Comparison of ENCODE assay signal across 16 cellular contexts in the genomic region with DNA sequence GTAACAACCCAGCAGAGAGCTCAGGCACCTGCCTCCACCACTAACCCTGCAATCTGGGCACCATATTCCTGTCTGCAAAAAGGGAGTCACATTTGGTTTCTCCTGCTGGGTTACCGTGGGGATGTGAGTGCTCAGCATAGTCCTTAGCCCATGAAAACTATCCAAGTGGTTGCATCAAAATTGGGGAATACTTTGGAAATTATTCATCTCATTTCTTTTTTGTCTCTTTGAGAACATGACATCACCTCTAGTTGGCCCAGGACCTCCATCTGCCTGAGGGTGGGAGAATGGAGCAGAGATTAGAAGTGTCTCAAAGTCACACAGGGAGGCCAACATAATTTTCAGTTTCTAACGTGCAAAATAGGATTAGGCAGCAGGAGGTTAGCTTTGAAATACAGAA. TPM values are rescaled to one million over a fixed set of nuclear protein-coding genes. Genes with fewer than 3 reads are reported as not detected.
"Had no signal": no experiment of that assay in that cellular context is flagged by ENCODE, and none has a peak within 500 bp of the region (broad histone marks: within the 10 kb centered on the region; RNA-seq: fewer than 3 reads in every experiment).

No MANE protein-coding gene starts in this region.

- H3K27me3 Mint-ChIP-seq: activated T-cell treated with anti-CD3 and anti-CD28 coated beads, Interleukin-2, amount 50 U/mL, for 24 hours had no signal

- H3K27ac Mint-ChIP-seq: activated naive CD8-positive, alpha-beta T cell treated with anti-CD3 and anti-CD28 coated beads, Interleukin-2, amount 10 ng/mL, durations not matched to agents 7 days and 5 days; activated T-cell treated with anti-CD3 and anti-CD28 coated beads, Interleukin-2, amount 50 U/mL, for 24 hours; neural progenitor cell; T-helper 1 cell treated with Interleukin-12 subunit alpha and Interleukin-12 subunit beta and Interleukin-4 antibody, amounts not matched to agents 30 μg/mL and 1 μg/mL, for 36 hours had no signal

- ATAC-seq: left lung; stimulated activated naive CD8-positive, alpha-beta T cell treated with anti-CD3 and anti-CD28 coated beads, Interleukin-15, Interleukin-2, amounts not matched to agents 100 U/mL and 50 U/mL, for 24 hours had no signal

- DNase-seq: activated CD4-positive, alpha-beta T cell treated with anti-CD3 and anti-CD28 coated beads, Interleukin-2, amount 10 ng/mL, durations not matched to agents 7 days and 5 days; activated CD4-positive, CD25-positive, alpha-beta regulatory T cell; activated gamma-delta T cell; activated naive CD8-positive, alpha-beta T cell treated with anti-CD3 and anti-CD28 coated beads, Interleukin-2, amount 10 ng/mL, durations not matched to agents 7 days and 5 days; activated T-cell treated with anti-CD3 and anti-CD28 coated beads, Interleukin-2, amount 50 U/mL, for 24 hours; aorta; left lung; mesendoderm; ovary; stimulated activated CD4-positive, alpha-beta T cell treated with anti-CD3 and anti-CD28 coated beads, Interleukin-2, amount 100 ng/mL, for 48 hours; stimulated activated naive CD8-positive, alpha-beta T cell treated with anti-CD3 and anti-CD28 coated beads, Interleukin-15, Interleukin-2, amounts not matched to agents 100 U/mL and 50 U/mL, for 24 hours; upper lobe of left lung had no signal

- H3K4me3 Mint-ChIP-seq: activated CD4-positive, alpha-beta T cell treated with anti-CD3 and anti-CD28 coated beads, Interleukin-2, amount 10 ng/mL, durations not matched to agents 7 days and 5 days; activated naive CD8-positive, alpha-beta T cell treated with anti-CD3 and anti-CD28 coated beads, Interleukin-2, amount 10 ng/mL, durations not matched to agents 7 days and 5 days; activated T-cell treated with anti-CD3 and anti-CD28 coated beads, Interleukin-2, amount 50 U/mL, for 24 hours; neural progenitor cell; T-helper 1 cell treated with Interleukin-12 subunit alpha and Interleukin-12 subunit beta and Interleukin-4 antibody, amounts not matched to agents 30 μg/mL and 1 μg/mL, for 36 hours had no signal

RNA-seq across cellular contexts. Expression of a gene that starts 19.3 kb away (rescaled TPM):
- total RNA-seq: activated CD4-positive, alpha-beta T cell treated with anti-CD3 and anti-CD28 coated beads, Interleukin-2, amount 10 ng/mL, durations not matched to agents 7 days and 5 days; activated naive CD8-positive, alpha-beta T cell treated with anti-CD3 and anti-CD28 coated beads, Interleukin-2, amount 10 ng/mL, durations not matched to agents 7 days and 5 days; aorta; cardiac muscle cell; left lung; temporal lobe; upper lobe of left lung had no signal
